Comparison of ENCODE assay signal across 22 cellular contexts in the genomic region with DNA sequence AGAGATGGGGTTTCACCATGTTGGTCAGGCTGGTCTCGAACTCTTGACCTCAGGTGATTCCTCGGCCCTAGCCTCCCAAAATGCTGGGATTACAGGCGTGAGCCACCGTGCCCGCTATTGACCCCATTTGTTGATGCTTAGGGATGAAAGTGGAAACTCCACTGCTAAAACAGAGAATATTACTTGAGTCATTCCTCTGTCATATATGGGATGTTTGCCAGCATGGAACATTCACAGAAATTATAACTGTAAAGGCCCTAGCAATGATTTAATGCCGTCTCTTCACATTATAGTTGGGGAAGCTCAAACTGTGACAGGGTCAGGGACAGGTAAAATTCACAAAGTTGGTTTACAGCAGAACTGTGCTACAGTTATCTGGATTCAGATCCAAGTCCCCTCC.
DNase-seq lines count a peak whose midpoint lies in the region; ATAC-seq, FAIRE-seq and TF ChIP-seq lines count a peak whose summit lies in the region.
"Had no signal": no experiment of that assay in that cellular context is flagged by ENCODE, and none has a peak within 500 bp of the region (broad histone marks: within the 10 kb centered on the region; RNA-seq: fewer than 3 reads in every experiment).

No MANE protein-coding gene starts in this region.

- TF ChIP-seq EP300 in HepG2 (IDR thresholded peaks at IDR 0.05; ENCODE audit: low read depth in 2 of 2, low read length in 2 of 2) (no peak), HepG2 (CRISPR knock-in tag; IDR thresholded peaks at IDR 0.05; ENCODE audit: borderline replicate concordance) (no peak)

- H3K9me3 ChIP-seq in HepG2 (ENCODE audit: low read length), result no peaks in the 10 kb centered on the region
- H3K9me3 ChIP-seq: BLaER1 treated with 17β-estradiol and CSF1 and Interleukin-3, amounts not matched to agents 10 nM and 100 nM had no signal

- H2AFZ ChIP-seq in HepG2 (ENCODE audit: low read length), result no peak overlapping the region

- CTCF ChIA-PET in HepG2 (lab: Yijun Ruan, JAX; ENCODE audit: low intra/inter-chr PET ratio, low total read pairs), result no interaction called here

- TF ChIP-seq RAD21 in HepG2 (CRISPR knock-in tag; IDR thresholded peaks at IDR 0.05), result no peak

- no peaks in the 10 kb centered on the region for H3K36me3 Mint-ChIP-seq in natural killer cell

- no peaks in the 10 kb centered on the region for H3K4me1 ChIP-seq in HepG2 (ENCODE audit: insufficient read depth, low read length)
- H3K4me1 ChIP-seq: BLaER1 treated with 17β-estradiol and CSF1 and Interleukin-3, amounts not matched to agents 10 nM and 100 nM had no signal

- H3K27ac Mint-ChIP-seq in natural killer cell, result no peak overlapping the region

- H3K27me3 Mint-ChIP-seq in natural killer cell (ENCODE audit: low read depth in 2 of 2), result peaks cover 0 to 6% of the 10 kb centered on the region in 2 donors

- intact Hi-C loops in HepG2 (cut with micrococcal nuclease; ENCODE audit: unreplicated experiment) (no loop called here), natural killer cell (cut with micrococcal nuclease) (no loop called here)

- H3K79me2 ChIP-seq in HepG2 (ENCODE audit: insufficient read depth, low read length), result no peaks in the 10 kb centered on the region

- no peaks in the 10 kb centered on the region for H3K9me3 Mint-ChIP-seq in natural killer cell

- no peak overlapping the region for H3K4me2 ChIP-seq in HepG2 (ENCODE audit: low read depth, low read length)
- H3K4me2 ChIP-seq: BLaER1 treated with 17β-estradiol and CSF1 and Interleukin-3, amounts not matched to agents 10 nM and 100 nM had no signal

- POLR2A ChIA-PET in HepG2 (lab: Yijun Ruan, JAX), result no interaction called here

- in situ Hi-C loops in HepG2 (cut with HindIII; ENCODE audit: extremely low pct_ligation_motif_present, low pct_unique_long_range_greater_than_20kb), result no loop called here

- H4K20me1 ChIP-seq in HepG2 (ENCODE audit: insufficient read depth, low read length), result no peaks in the 10 kb centered on the region
- H4K20me1 ChIP-seq: BLaER1 treated with 17β-estradiol and CSF1 and Interleukin-3, amounts not matched to agents 10 nM and 100 nM had no signal

- no peak overlapping the region for H3K9ac ChIP-seq in HepG2 (ENCODE audit: insufficient read depth, low read depth, low read length)
- H3K9ac ChIP-seq: BLaER1 treated with 17β-estradiol and CSF1 and Interleukin-3, amounts not matched to agents 10 nM and 100 nM had no signal

- BruUV-seq in HepG2 (replicated peaks; lab: Mats Ljungman, UMichigan), result no TSS peak

- H3K4me3 ChIP-seq in foreskin fibroblast (ENCODE audit: low read depth in 1 of 2, low read length in 2 of 2) (no peak overlapping the region), HepG2 (replicated peaks in 1 of 3; ENCODE audit: insufficient read depth in 1 of 3, low read depth in 2 of 3, low read length in 3 of 3) (no peak overlapping the region)
- H3K4me3 ChIP-seq: BLaER1 treated with 17β-estradiol and CSF1 and Interleukin-3, amounts not matched to agents 10 nM and 100 nM; K562; SK-N-MC had no signal

- no peak overlapping the region for H3K4me3 Mint-ChIP-seq in natural killer cell

- H3K36me3 ChIP-seq in HepG2 (replicated peaks in 1 of 2; ENCODE audit: control insufficient read depth in 1 of 2, insufficient read depth in 2 of 2, low read length in 2 of 2), result no peaks in the 10 kb centered on the region
- H3K36me3 ChIP-seq: BLaER1 treated with 17β-estradiol and CSF1 and Interleukin-3, amounts not matched to agents 10 nM and 100 nM had no signal

- no peak overlapping the region for H3K27ac ChIP-seq in HepG2 (ENCODE audit: extremely low read length, insufficient read depth, low read length)
- H3K27ac ChIP-seq: BLaER1 treated with 17β-estradiol and CSF1 and Interleukin-3, amounts not matched to agents 10 nM and 100 nM; HL-60; SK-N-MC had no signal

- 4% methylated on average over 5 of the region's 6 CpGs for WGBS in HepG2 (ENCODE audit: low lambda C conversion rate)

- FAIRE-seq in H54 (lab: Jason Lieb, UNC) (peak; percentile 76), HepG2 (lab: Jason Lieb, UNC) (no peak)
- FAIRE-seq: A204.1, GM12892, K562 had no signal

- TF ChIP-seq CTCF in foreskin fibroblast (IDR thresholded peaks at IDR 0.05; ENCODE audit: low read depth, low read length), result no peak
- no peak for TF ChIP-seq CTCF in HepG2 (CRISPR knock-in tag; IDR thresholded peaks at IDR 0.05)
- TF ChIP-seq CTCF in natural killer cell (IDR thresholded peaks at IDR 0.05), result no peak

- H3K4me1 Mint-ChIP-seq in natural killer cell, result no peaks in the 10 kb centered on the region

- H3K27me3 ChIP-seq in HepG2 (ENCODE audit: control insufficient read depth in 1 of 2, insufficient read depth in 2 of 2, low read length in 2 of 2), result no peaks in the 10 kb centered on the region; a peak in 1 of 5 replicates
- H3K27me3 ChIP-seq: BLaER1 treated with 17β-estradiol and CSF1 and Interleukin-3, amounts not matched to agents 10 nM and 100 nM had no signal

- no peak for ATAC-seq in HepG2
- ATAC-seq in GM18520 (IDR thresholded peaks at IDR 0.05; ENCODE audit: unreplicated experiment), result no peak
- ATAC-seq in GM18505 (IDR thresholded peaks at IDR 0.05; ENCODE audit: unreplicated experiment), result no peak
- no peak for ATAC-seq in natural killer cell
- ATAC-seq: K562, Right ventricle myocardium inferior had no signal

- TF ChIP-seq POLR2A in H54 (IDR thresholded peaks at IDR 0.05; ENCODE audit: low read depth, low read length), result no peak
- no peak for TF ChIP-seq POLR2A in HepG2 (IDR thresholded peaks at IDR 0.05; ENCODE audit: insufficient read depth in 1 of 2, low read depth in 2 of 2, low read length in 2 of 2)
- no peak for TF ChIP-seq POLR2A in GM18505 (IDR thresholded peaks at IDR 0.05; ENCODE audit: borderline replicate concordance, extremely low read depth, insufficient read depth, insufficient read length)

- DNase-seq in A172 (ENCODE audit: low spot score), result peak; percentile 20
- peak; percentile 20 for DNase-seq in H54 (ENCODE audit: insufficient read length, low spot score)
- peak; percentile 18 for DNase-seq in RKO (ENCODE audit: low spot score)
- peak; percentile 10 to 52 for DNase-seq in foreskin fibroblast
- DNase-seq in HepG2 (ENCODE audit: low spot score), result no peak
- DNase-seq in natural killer cell, result no peak
- DNase-seq: DND-41, H7, MV-4-11, NCI-H1417 treated with DMSO at 0.1 percent for 48 hours, NCI-H2029, NCI-H2171 treated with DMSO at 0.1 percent for 48 hours, NCI-H748 treated with DMSO at 0.1 percent for 48 hours had no signal

TF ChIP-seq in HepG2, 621 proteins besides CTCF, POLR2A, EP300 and RAD21:
- TF ChIP-seq, protein P1, sequence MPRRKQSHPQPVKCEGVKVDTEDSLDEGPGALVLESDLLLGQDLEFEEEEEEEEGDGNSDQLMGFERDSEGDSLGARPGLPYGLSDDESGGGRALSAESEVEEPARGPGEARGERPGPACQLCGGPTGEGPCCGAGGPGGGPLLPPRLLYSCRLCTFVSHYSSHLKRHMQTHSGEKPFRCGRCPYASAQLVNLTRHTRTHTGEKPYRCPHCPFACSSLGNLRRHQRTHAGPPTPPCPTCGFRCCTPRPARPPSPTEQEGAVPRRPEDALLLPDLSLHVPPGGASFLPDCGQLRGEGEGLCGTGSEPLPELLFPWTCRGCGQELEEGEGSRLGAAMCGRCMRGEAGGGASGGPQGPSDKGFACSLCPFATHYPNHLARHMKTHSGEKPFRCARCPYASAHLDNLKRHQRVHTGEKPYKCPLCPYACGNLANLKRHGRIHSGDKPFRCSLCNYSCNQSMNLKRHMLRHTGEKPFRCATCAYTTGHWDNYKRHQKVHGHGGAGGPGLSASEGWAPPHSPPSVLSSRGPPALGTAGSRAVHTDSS (CRISPR knock-in tag; conservative IDR thresholded peaks at IDR 0.05), result no peak
- TF ChIP-seq TCF7 (IDR thresholded peaks at IDR 0.05; ENCODE audit: low read depth) (no peak), EZH2 (conservative IDR thresholded peaks at IDR 0.05; ENCODE audit: low read depth, low read length) (no peak), ZNF768 (CRISPR knock-in tag; IDR thresholded peaks at IDR 0.05) (no peak), FLYWCH1 (CRISPR knock-in tag; IDR thresholded peaks at IDR 0.05) (no peak), YEATS2 (CRISPR knock-in tag; IDR thresholded peaks at IDR 0.05; ENCODE audit: borderline replicate concordance) (no peak), KDM2A (CRISPR knock-in tag; IDR thresholded peaks at IDR 0.05; ENCODE audit: borderline replicate concordance, low read depth) (no peak), NFE2L2 (IDR thresholded peaks at IDR 0.05; ENCODE audit: low read length) (no peak), BRCA1 (CRISPR knock-in tag; IDR thresholded peaks at IDR 0.05) (no peak), TRAFD1 (CRISPR knock-in tag; IDR thresholded peaks at IDR 0.05; ENCODE audit: borderline replicate concordance) (no peak)
TF ChIP-seq in HepG2: peak in this region for 0.

Comparison
In these comparisons a context has a peak if more than half of its experiments do, and no peak if none do; other contexts are left out.
1. DNase-seq: peak in A172 (single experiment), H54 (single experiment), RKO (single experiment) and foreskin fibroblast (2 of 2); none in HepG2 (single experiment) and natural killer cell (single experiment).